Comparison of ENCODE assay signal across 20 cellular contexts in genomic region chr11:34155759-34156062, GRCh38. TPM values are rescaled to one million over a fixed set of nuclear protein-coding genes. Genes with fewer than 3 reads are reported as not detected.
A peak's percentile ranks its signal among the peaks of the same experiment; 100 is the strongest.
DNase-seq lines count a peak whose midpoint lies in the region; ATAC-seq and TF ChIP-seq lines count a peak whose summit lies in the region.
"Had no signal": no experiment of that assay in that cellular context is flagged by ENCODE, and none has a peak within 500 bp of the region (broad histone marks: within the 10 kb centered on the region; RNA-seq: fewer than 3 reads in every experiment).

No MANE protein-coding gene starts in this region.

- ATAC-seq in thoracic aorta (ENCODE audit: insufficient number of reproducible peaks, low FRiP score, low read depth) (no peak), foreskin keratinocyte (no peak)
- ATAC-seq: activated CD8-positive, alpha-beta T cell treated with anti-CD3 and anti-CD28 coated beads, Interleukin-2, amount 10 ng/mL, durations not matched to agents 7 days and 5 days; left lobe of liver had no signal

- POLR2A ChIA-PET in HEK293 (lab: Yijun Ruan, JAX): interaction anchor here (0.6 kb wide), 1 partner anchor 25 kb away, joined by 3 read pairs; no protein-coding TSS in a partner anchor

- 78 to 100% (median 93%) methylated on average over 2 of the region's 2 CpGs for WGBS in spleen, 5 donors

- H3K9me3 ChIP-seq in HEK293 (ENCODE audit: control insufficient read depth, insufficient read depth, low read depth, low read length) (no peaks in the 10 kb centered on the region), muscle layer of colon (ENCODE audit: low read length) (no peaks in the 10 kb centered on the region), thoracic aorta (no peaks in the 10 kb centered on the region), spleen (no peaks in the 10 kb centered on the region)
- H3K9me3 ChIP-seq: testis had no signal

- no peaks in the 10 kb centered on the region for H3K27me3 ChIP-seq in muscle layer of colon (ENCODE audit: control insufficient read depth in 1 of 2, insufficient read depth in 2 of 2, low read length in 2 of 2)
- H3K27me3 ChIP-seq in thoracic aorta (replicated peaks; ENCODE audit: insufficient read depth): no peaks in the 10 kb centered on the region
- H3K27me3 ChIP-seq in spleen (replicated peaks in 1 of 7): no peaks in the 10 kb centered on the region
- H3K27me3 ChIP-seq in foreskin keratinocyte: no peaks in the 10 kb centered on the region
- H3K27me3 ChIP-seq: testis had no signal

- no peak overlapping the region for H3K4me3 ChIP-seq in HEK293 (ENCODE audit: low read depth, low read length)
- H3K4me3 ChIP-seq in muscle layer of colon (ENCODE audit: low read depth in 1 of 2, low read length in 2 of 2): no peak overlapping the region
- H3K4me3 ChIP-seq in thoracic aorta: peak overlapping the region; percentile 46
- no peak overlapping the region for H3K4me3 ChIP-seq in spleen
- H3K4me3 ChIP-seq: testis had no signal

- H3K4me1 ChIP-seq in HEK293 (ENCODE audit: control insufficient read depth, insufficient read depth, low read length) (no peaks in the 10 kb centered on the region), muscle layer of colon (ENCODE audit: insufficient read depth, low read length) (peaks cover 20% of the 10 kb centered on the region), thoracic aorta (ENCODE audit: control insufficient read depth in 1 of 2, low read depth in 2 of 2) (peaks cover 14 to 37% of the 10 kb centered on the region in 2 donors), spleen (peaks cover 0 to 33% (median 14%) of the 10 kb centered on the region in 6 donors), foreskin keratinocyte (no peaks in the 10 kb centered on the region)
- H3K4me1 ChIP-seq: testis had no signal

- H3K36me3 ChIP-seq in HEK293 (ENCODE audit: control insufficient read depth in 2 of 2, insufficient read depth in 1 of 2, low read length in 2 of 2) (peaks cover 0 to 87% of the 10 kb centered on the region in 2 experiments; a peak in 2 of 3 replicates), muscle layer of colon (ENCODE audit: insufficient read depth, low read length) (peaks cover 11% of the 10 kb centered on the region), thoracic aorta (peaks cover 31% of the 10 kb centered on the region), spleen (peaks cover 0 to 88% (median 4%) of the 10 kb centered on the region in 6 donors)

- DNase-seq in caudate nucleus (lab: John Stamatoyannopoulos, UW) (no peak), thoracic aorta (ENCODE audit: low spot score) (no peak), spleen (no peak), mesenteric fat pad (ENCODE audit: low spot score) (no peak), foreskin keratinocyte (no peak), glomerular visceral epithelial cell (ENCODE audit: extremely low spot score) (no peak)
- DNase-seq: activated CD4-positive, CD25-positive, alpha-beta regulatory T cell treated with anti-CD3 and anti-CD28 coated beads, Interleukin-2, amount 50 U/mL, for 72 hours; activated CD8-positive, alpha-beta T cell treated with anti-CD3 and anti-CD28 coated beads, Interleukin-2, amount 10 ng/mL, durations not matched to agents 7 days and 5 days; activated naive CD4-positive, alpha-beta T cell; activated T-cell treated with anti-CD3 and anti-CD28 coated beads, Interleukin-2, amount 50 U/mL, for 1 hour; central memory CD4-positive, alpha-beta T cell; effector memory CD4-positive, alpha-beta T cell; glutamatergic neuron; NCI-H1092; NCI-H2081 treated with DMSO at 0.1 percent for 48 hours; T1000 had no signal

- intact Hi-C loops in spleen (cut with DNase I; ENCODE audit: low total_unique reads): no loop called here

- TF ChIP-seq CTCF in HEK293 (tag by site-specific recombination; IDR thresholded peaks at IDR 0.05) (no peak), thoracic aorta (IDR thresholded peaks at IDR 0.05) (no peak), spleen (IDR thresholded peaks at IDR 0.05 in 8 of 11, conservative IDR thresholded peaks at IDR 0.05 in 3 of 11) (no peak), foreskin keratinocyte (conservative IDR thresholded peaks at IDR 0.05) (no peak)

- H3K27ac ChIP-seq in HEK293 (ENCODE audit: extremely low read depth, low read depth, low read length) (no peak overlapping the region), caudate nucleus (ENCODE audit: low read depth, low read length) (peak overlapping the region; percentile 54), muscle layer of colon (ENCODE audit: low read depth, low read length) (peak overlapping the region; percentile 71), thoracic aorta (peak overlapping the region; percentile 70 to 75), spleen (no peak overlapping the region), foreskin keratinocyte (no peak overlapping the region)

- CTCF ChIA-PET in HEK293 (lab: Yijun Ruan, JAX): interaction anchor here (0.6 to 1.0 kb wide), 3 partner anchors 9 to 338 kb away, joined by 3 read pairs; no protein-coding TSS in a partner anchor

- H3K9ac ChIP-seq in muscle layer of colon (ENCODE audit: low read length): no peak overlapping the region

- TF ChIP-seq POLR2A in spleen (IDR thresholded peaks at IDR 0.05): no peak

TF ChIP-seq in HEK293, 187 proteins besides CTCF, POLR2A, EP300 and RAD21:
- TF ChIP-seq ZNF776 (tag by site-specific recombination; IDR thresholded peaks at IDR 0.05; ENCODE audit: borderline replicate concordance) (no peak), ZIC2 (tag by site-specific recombination; IDR thresholded peaks at IDR 0.05) (0 out of 2 replicates have a peak, but pooled peaks have one; percentile 11)

RNA-seq across cellular contexts. Expression of gene NAT10, which starts 50.3 kb away (rescaled TPM):
- total RNA-seq in thoracic aorta: 10 to 100 TPM; 14.1 to 39.9 TPM
- 10 to 100 TPM; 27.6 to 64.5 (median 45.4) TPM for total RNA-seq in spleen
- polyA plus RNA-seq in spleen: 10 to 100 TPM; 31.4 to 37.3 (median 37.3) TPM
- total RNA-seq in mesenteric fat pad: 46.6 TPM
- 50.5 and 58.7 TPM in 2 replicates for total RNA-seq in foreskin keratinocyte
- 31.9 and 39.2 TPM in 2 replicates for polyA plus RNA-seq in foreskin keratinocyte

Comparison
In these comparisons a context has a peak if more than half of its experiments do, and no peak if none do; other contexts are left out.
1. H3K27ac ChIP-seq: peak in caudate nucleus (single experiment), muscle layer of colon (single experiment) and thoracic aorta (2 of 2); none in HEK293 (single experiment), spleen (0 of 8) and foreskin keratinocyte (single experiment).